ENCODE assay signal across 2 cellular contexts in the genomic region with DNA sequence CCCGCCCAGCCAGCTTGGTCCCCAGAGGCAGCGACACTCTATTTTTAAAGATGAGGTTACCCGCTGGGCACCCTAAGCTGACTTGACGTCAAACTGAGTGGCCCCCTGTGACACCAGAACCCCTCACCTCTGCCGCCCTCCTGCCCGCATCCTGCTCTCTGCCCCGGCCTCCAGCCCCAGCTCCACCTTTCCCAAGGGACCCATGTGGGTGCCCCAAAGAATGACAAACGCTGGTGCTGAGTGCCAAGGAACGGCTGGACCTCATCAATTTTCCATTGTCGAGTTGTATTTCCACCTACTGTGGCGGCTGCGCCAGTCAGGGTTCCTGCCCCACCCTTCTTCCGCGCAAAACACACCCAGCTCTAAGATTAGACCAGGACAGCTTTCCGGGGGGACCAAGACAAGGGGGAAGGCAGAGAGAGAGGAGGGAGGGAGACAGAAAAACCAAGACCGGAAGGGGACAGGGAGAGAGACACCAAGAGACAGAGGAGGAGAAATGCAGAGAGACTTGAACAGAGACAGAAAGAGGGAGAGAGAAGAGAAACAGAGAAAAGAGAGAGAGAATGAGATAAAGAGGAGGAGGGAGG.
TF ChIP-seq lines count a peak whose summit lies in the region.

No MANE protein-coding gene starts in this region.

TF ChIP-seq in A549, 52 proteins besides CTCF, POLR2A, EP300 and RAD21 (continued from another document):
- TF ChIP-seq, protein P1, sequence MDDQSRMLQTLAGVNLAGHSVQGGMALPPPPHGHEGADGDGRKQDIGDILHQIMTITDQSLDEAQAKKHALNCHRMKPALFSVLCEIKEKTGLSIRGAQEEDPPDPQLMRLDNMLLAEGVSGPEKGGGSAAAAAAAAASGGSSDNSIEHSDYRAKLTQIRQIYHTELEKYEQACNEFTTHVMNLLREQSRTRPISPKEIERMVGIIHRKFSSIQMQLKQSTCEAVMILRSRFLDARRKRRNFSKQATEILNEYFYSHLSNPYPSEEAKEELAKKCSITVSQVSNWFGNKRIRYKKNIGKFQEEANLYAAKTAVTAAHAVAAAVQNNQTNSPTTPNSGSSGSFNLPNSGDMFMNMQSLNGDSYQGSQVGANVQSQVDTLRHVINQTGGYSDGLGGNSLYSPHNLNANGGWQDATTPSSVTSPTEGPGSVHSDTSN (IDR thresholded peaks at IDR 0.05), result no peak
- TF ChIP-seq SMC3 (IDR thresholded peaks at IDR 0.05), result no peak

TF ChIP-seq in HCT116, 20 proteins besides CTCF, POLR2A, EP300 and RAD21 (continued from another document):
- TF ChIP-seq, protein P2, sequence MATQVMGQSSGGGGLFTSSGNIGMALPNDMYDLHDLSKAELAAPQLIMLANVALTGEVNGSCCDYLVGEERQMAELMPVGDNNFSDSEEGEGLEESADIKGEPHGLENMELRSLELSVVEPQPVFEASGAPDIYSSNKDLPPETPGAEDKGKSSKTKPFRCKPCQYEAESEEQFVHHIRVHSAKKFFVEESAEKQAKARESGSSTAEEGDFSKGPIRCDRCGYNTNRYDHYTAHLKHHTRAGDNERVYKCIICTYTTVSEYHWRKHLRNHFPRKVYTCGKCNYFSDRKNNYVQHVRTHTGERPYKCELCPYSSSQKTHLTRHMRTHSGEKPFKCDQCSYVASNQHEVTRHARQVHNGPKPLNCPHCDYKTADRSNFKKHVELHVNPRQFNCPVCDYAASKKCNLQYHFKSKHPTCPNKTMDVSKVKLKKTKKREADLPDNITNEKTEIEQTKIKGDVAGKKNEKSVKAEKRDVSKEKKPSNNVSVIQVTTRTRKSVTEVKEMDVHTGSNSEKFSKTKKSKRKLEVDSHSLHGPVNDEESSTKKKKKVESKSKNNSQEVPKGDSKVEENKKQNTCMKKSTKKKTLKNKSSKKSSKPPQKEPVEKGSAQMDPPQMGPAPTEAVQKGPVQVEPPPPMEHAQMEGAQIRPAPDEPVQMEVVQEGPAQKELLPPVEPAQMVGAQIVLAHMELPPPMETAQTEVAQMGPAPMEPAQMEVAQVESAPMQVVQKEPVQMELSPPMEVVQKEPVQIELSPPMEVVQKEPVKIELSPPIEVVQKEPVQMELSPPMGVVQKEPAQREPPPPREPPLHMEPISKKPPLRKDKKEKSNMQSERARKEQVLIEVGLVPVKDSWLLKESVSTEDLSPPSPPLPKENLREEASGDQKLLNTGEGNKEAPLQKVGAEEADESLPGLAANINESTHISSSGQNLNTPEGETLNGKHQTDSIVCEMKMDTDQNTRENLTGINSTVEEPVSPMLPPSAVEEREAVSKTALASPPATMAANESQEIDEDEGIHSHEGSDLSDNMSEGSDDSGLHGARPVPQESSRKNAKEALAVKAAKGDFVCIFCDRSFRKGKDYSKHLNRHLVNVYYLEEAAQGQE (IDR thresholded peaks at IDR 0.05; ENCODE audit: low read depth), result no peak
- no peak for TF ChIP-seq JUND (IDR thresholded peaks at IDR 0.05)
- no peak for TF ChIP-seq CEBPB (IDR thresholded peaks at IDR 0.05; ENCODE audit: low read depth)
- no peak for TF ChIP-seq ZNF274 (IDR thresholded peaks at IDR 0.05; ENCODE audit: low read depth, low read length)
- TF ChIP-seq SIN3A (IDR thresholded peaks at IDR 0.05; ENCODE audit: low read depth), result no peak
- no peak for TF ChIP-seq SP1 (IDR thresholded peaks at IDR 0.05; ENCODE audit: low read depth)
- no peak for TF ChIP-seq FOSL1 (IDR thresholded peaks at IDR 0.05; ENCODE audit: low read depth)
- TF ChIP-seq CBX3 (IDR thresholded peaks at IDR 0.05; ENCODE audit: low read depth), result no peak
- no peak for TF ChIP-seq SRF (IDR thresholded peaks at IDR 0.05; ENCODE audit: low read depth)
- TF ChIP-seq, protein P3, sequence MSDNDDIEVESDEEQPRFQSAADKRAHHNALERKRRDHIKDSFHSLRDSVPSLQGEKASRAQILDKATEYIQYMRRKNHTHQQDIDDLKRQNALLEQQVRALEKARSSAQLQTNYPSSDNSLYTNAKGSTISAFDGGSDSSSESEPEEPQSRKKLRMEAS (IDR thresholded peaks at IDR 0.05), result no peak
- TF ChIP-seq, protein P4, sequence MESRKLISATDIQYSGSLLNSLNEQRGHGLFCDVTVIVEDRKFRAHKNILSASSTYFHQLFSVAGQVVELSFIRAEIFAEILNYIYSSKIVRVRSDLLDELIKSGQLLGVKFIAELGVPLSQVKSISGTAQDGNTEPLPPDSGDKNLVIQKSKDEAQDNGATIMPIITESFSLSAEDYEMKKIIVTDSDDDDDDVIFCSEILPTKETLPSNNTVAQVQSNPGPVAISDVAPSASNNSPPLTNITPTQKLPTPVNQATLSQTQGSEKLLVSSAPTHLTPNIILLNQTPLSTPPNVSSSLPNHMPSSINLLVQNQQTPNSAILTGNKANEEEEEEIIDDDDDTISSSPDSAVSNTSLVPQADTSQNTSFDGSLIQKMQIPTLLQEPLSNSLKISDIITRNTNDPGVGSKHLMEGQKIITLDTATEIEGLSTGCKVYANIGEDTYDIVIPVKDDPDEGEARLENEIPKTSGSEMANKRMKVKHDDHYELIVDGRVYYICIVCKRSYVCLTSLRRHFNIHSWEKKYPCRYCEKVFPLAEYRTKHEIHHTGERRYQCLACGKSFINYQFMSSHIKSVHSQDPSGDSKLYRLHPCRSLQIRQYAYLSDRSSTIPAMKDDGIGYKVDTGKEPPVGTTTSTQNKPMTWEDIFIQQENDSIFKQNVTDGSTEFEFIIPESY (IDR thresholded peaks at IDR 0.05; ENCODE audit: extremely low read depth, insufficient replicate concordance, low read length), result no peak
